17 cellular contexts compared by ENCODE assay signal in the genomic region with DNA sequence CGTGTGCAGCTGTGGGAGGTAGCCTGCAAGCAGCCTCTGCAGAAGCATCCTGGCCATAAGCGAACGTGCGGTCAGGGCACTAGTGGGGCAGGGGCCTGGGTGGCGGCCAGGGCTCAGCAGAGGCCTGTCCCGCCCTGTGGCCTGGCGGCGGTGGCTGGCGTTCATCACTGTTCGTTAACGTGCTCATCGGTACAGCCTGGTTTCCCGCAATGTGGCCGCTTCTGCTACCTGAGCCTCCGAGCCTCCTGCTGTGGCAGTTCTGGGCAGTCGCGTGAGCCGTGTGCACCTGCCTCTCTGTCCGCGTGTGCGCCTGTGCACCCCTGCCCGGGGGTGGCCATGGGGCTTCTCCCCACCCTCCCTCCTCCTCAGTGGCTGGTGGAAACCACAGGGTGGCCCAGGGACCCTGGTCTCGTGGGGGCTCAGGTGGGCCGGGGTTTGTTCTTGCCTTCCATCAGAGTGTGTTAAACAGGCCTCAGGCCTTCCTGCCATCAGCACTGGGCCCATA.
DNase-seq lines count a peak whose midpoint lies in the region; ATAC-seq lines count a peak whose summit lies in the region.
"Had no signal": no experiment of that assay in that cellular context is flagged by ENCODE, and none has a peak within 500 bp of the region (broad histone marks: within the 10 kb centered on the region; RNA-seq: fewer than 3 reads in every experiment).

No MANE protein-coding gene starts in this region.

- no peaks in the 10 kb centered on the region for H3K9me3 Mint-ChIP-seq in activated CD4-positive, alpha-beta T cell treated with anti-CD3 and anti-CD28 coated beads for 36 hours (ENCODE audit: low read depth)
- H3K9me3 Mint-ChIP-seq: CD4-positive, alpha-beta memory T cell; effector memory CD8-positive, alpha-beta T cell; T-cell had no signal

- CTCF ChIA-PET in activated CD4-positive, alpha-beta T cell treated with anti-CD3 and anti-CD28 coated beads for 36 hours (lab: Charles Lee): no interaction called here

- peak; percentile 1 for DNase-seq in activated CD4-positive, alpha-beta T cell treated with anti-CD3 and anti-CD28 coated beads for 36 hours
- no peak for DNase-seq in activated CD4-positive, alpha-beta T cell treated with anti-CD3 and anti-CD28 coated beads for 1 hour
- peak; percentile 1 to 5 (median 5) for DNase-seq in T-helper 17 cell
- DNase-seq in left ventricle myocardium superior: peak; percentile 29
- DNase-seq in retina: peak; percentile 30
- no peak for DNase-seq in UCSD-AML1 (lab: John Stamatoyannopoulos, UW; ENCODE audit: unreplicated experiment)
- DNase-seq in NCI-H2029 treated with DMSO at 0.1 percent for 48 hours (lab: John Stamatoyannopoulos, UW): no peak
- DNase-seq in OCI-M1 (lab: John Stamatoyannopoulos, UW): no peak
- DNase-seq: CD4-positive, alpha-beta memory T cell; effector memory CD8-positive, alpha-beta T cell; NCI-H1436; NCI-H510A treated with DMSO at 0.1 percent for 48 hours; PC-9; trophoblast cell had no signal

- no peaks in the 10 kb centered on the region for H3K27me3 Mint-ChIP-seq in activated CD4-positive, alpha-beta T cell treated with anti-CD3 and anti-CD28 coated beads for 36 hours
- H3K27me3 Mint-ChIP-seq in T-helper 17 cell: no peaks in the 10 kb centered on the region
- H3K27me3 Mint-ChIP-seq: brain; CD4-positive, alpha-beta memory T cell; effector memory CD8-positive, alpha-beta T cell; T-cell had no signal

- H3K27ac Mint-ChIP-seq in activated CD4-positive, alpha-beta T cell treated with anti-CD3 and anti-CD28 coated beads for 36 hours: no peak overlapping the region
- H3K27ac Mint-ChIP-seq in T-helper 17 cell: no peak overlapping the region
- H3K27ac Mint-ChIP-seq: CD4-positive, alpha-beta memory T cell; effector memory CD8-positive, alpha-beta T cell; T-cell had no signal

- H3K9me3 ChIP-seq in T-helper 17 cell (ENCODE audit: control insufficient read depth, low read length, poor library complexity, severe bottlenecking): no peaks in the 10 kb centered on the region

- ATAC-seq in activated CD4-positive, alpha-beta T cell treated with anti-CD3 and anti-CD28 coated beads for 36 hours: no peak
- ATAC-seq in T-helper 17 cell (no peak), left ventricle myocardium superior (no peak)
- ATAC-seq: effector memory CD8-positive, alpha-beta T cell; GM12878; T-cell had no signal

- H3K4me1 Mint-ChIP-seq in activated CD4-positive, alpha-beta T cell treated with anti-CD3 and anti-CD28 coated beads for 36 hours: no peaks in the 10 kb centered on the region
- no peaks in the 10 kb centered on the region for H3K4me1 Mint-ChIP-seq in T-helper 17 cell
- H3K4me1 Mint-ChIP-seq: CD4-positive, alpha-beta memory T cell; T-cell had no signal

- POLR2A ChIA-PET in activated CD4-positive, alpha-beta T cell treated with anti-CD3 and anti-CD28 coated beads for 36 hours (lab: Charles Lee): no interaction called here

- no peaks in the 10 kb centered on the region for H3K36me3 Mint-ChIP-seq in activated CD4-positive, alpha-beta T cell treated with anti-CD3 and anti-CD28 coated beads for 36 hours (ENCODE audit: low read depth)
- no peaks in the 10 kb centered on the region for H3K36me3 Mint-ChIP-seq in T-helper 17 cell (ENCODE audit: low read depth)
- H3K36me3 Mint-ChIP-seq: brain had no signal

- intact Hi-C loops in activated CD4-positive, alpha-beta T cell treated with anti-CD3 and anti-CD28 coated beads for 36 hours (cut with DNase I, micrococcal nuclease): no loop called here
- intact Hi-C loops in left ventricle myocardium superior (cut with micrococcal nuclease): no loop called here

- no peak overlapping the region for H3K4me3 Mint-ChIP-seq in activated CD4-positive, alpha-beta T cell treated with anti-CD3 and anti-CD28 coated beads for 36 hours
- no peak overlapping the region for H3K4me3 Mint-ChIP-seq in T-helper 17 cell
- H3K4me3 Mint-ChIP-seq: brain; CD4-positive, alpha-beta memory T cell; effector memory CD8-positive, alpha-beta T cell; T-cell had no signal

Comparison
In these comparisons a context has a peak if more than half of its experiments do, and no peak if none do; other contexts are left out.
1. DNase-seq: peak in activated CD4-positive, alpha-beta T cell treated with anti-CD3 and anti-CD28 coated beads for 36 hours (single experiment), T-helper 17 cell (3 of 3), left ventricle myocardium superior (single experiment) and retina (single experiment); none in activated CD4-positive, alpha-beta T cell treated with anti-CD3 and anti-CD28 coated beads for 1 hour (single experiment), UCSD-AML1 (single experiment), NCI-H2029 treated with DMSO at 0.1 percent for 48 hours (single experiment) and OCI-M1 (single experiment).